ENCODE assay signal across 31 cellular contexts in genomic region chr6:161915456-161915964, GRCh38.
DNase-seq lines count a peak whose midpoint lies in the region; TF ChIP-seq lines count a peak whose summit lies in the region.
"Had no signal": no experiment of that assay in that cellular context is flagged by ENCODE, and none has a peak within 500 bp of the region (broad histone marks: within the 10 kb centered on the region; RNA-seq: fewer than 3 reads in every experiment).

No MANE protein-coding gene starts in this region.

- no peaks in the 10 kb centered on the region for H3K79me1 ChIP-seq in trophoblast cell (ENCODE audit: low read length)

- H3K4me1 ChIP-seq in trophoblast cell (ENCODE audit: control insufficient read depth in 1 of 2, insufficient read depth in 2 of 2, low read length in 2 of 2) (no peaks in the 10 kb centered on the region), right atrium auricular region (no peaks in the 10 kb centered on the region)
- H3K4me1 ChIP-seq: BE2C, BLaER1, Caco-2 had no signal

- H3K79me2 ChIP-seq in neural cell (replicated peaks; ENCODE audit: insufficient read depth, low read length), result no peaks in the 10 kb centered on the region
- no peaks in the 10 kb centered on the region for H3K79me2 ChIP-seq in trophoblast cell (ENCODE audit: control insufficient read depth, insufficient read depth, low read length, poor library complexity)

- H3K27me3 Mint-ChIP-seq in chondrocyte (ENCODE audit: low read depth), result no peaks in the 10 kb centered on the region
- H3K27me3 Mint-ChIP-seq: B cell; CD4-positive, alpha-beta memory T cell; CD4-positive, alpha-beta T cell; CD4-positive, CD25-positive, alpha-beta regulatory T cell had no signal

- no peak overlapping the region for H4K8ac ChIP-seq in trophoblast cell (ENCODE audit: low read depth, low read length)

- H4K20me1 ChIP-seq in neural cell (ENCODE audit: insufficient read depth), result no peaks in the 10 kb centered on the region
- H4K20me1 ChIP-seq: BLaER1; BLaER1 treated with 17β-estradiol and CSF1 and Interleukin-3, amounts not matched to agents 10 nM and 100 nM had no signal

- H2BK120ac ChIP-seq in trophoblast cell (ENCODE audit: insufficient read depth, low read length, poor library complexity), result no peak overlapping the region

- no peak overlapping the region for H2AK5ac ChIP-seq in trophoblast cell (ENCODE audit: low read length)

- no peaks in the 10 kb centered on the region for H3K9me3 Mint-ChIP-seq in chondrocyte (ENCODE audit: low read depth)
- H3K9me3 Mint-ChIP-seq: CD4-positive, alpha-beta T cell; CD4-positive, CD25-positive, alpha-beta regulatory T cell; CD8-positive, alpha-beta T cell had no signal

- no peak overlapping the region for H2BK12ac ChIP-seq in trophoblast cell (ENCODE audit: low read length)

- DNase-seq in trophoblast cell (peak; percentile 71 to 88), chondrocyte (ENCODE audit: low spot score) (no peak), right atrium auricular region (ENCODE audit: low spot score) (no peak)
- DNase-seq: 8988T; ACHN; AML-193; BE2C; C1 segment of cervical spinal cord; Caco-2; Calu3; CD4-positive, alpha-beta memory T cell; CD4-positive, alpha-beta T cell; CD4-positive, CD25-positive, alpha-beta regulatory T cell; CD8-positive, alpha-beta memory T cell; CD8-positive, alpha-beta T cell; COR-L47; DMS 273 treated with DMSO at 0.1 percent for 48 hours; DMS153; DMS53; DMS79; DMS79 treated with DMSO at 0.1 percent for 48 hours; DND-41; EL had no signal

- no peak overlapping the region for H3K14ac ChIP-seq in trophoblast cell (ENCODE audit: low read length)

- H3K4me1 Mint-ChIP-seq in chondrocyte (ENCODE audit: low read depth), result peaks cover 22% of the 10 kb centered on the region
- H3K4me1 Mint-ChIP-seq: B cell; CD14-positive monocyte; CD4-positive, alpha-beta memory T cell; CD4-positive, CD25-positive, alpha-beta regulatory T cell; CD8-positive, alpha-beta memory T cell had no signal

- no peaks in the 10 kb centered on the region for H3K9me2 ChIP-seq in neural cell (ENCODE audit: insufficient read depth, low read length)

- WGBS in trophoblast cell (ENCODE audit: extremely low coverage, insufficient coverage, insufficient read length), result no CpG with 5 or more reads among the region's 4 CpGs

- H3K36me3 Mint-ChIP-seq in chondrocyte (ENCODE audit: low read depth), result no peaks in the 10 kb centered on the region
- H3K36me3 Mint-ChIP-seq: CD14-positive monocyte; CD4-positive, alpha-beta memory T cell; CD8-positive, alpha-beta memory T cell; CD8-positive, alpha-beta T cell had no signal

- H3K27ac ChIP-seq in neural cell (ENCODE audit: low read length) (peak overlapping the region; percentile 70), trophoblast cell (ENCODE audit: low read depth, low read length) (no peak overlapping the region), right atrium auricular region (no peak overlapping the region)
- H3K27ac ChIP-seq: 22Rv1; A549; BLaER1; BLaER1 treated with 17β-estradiol and CSF1 and Interleukin-3, amounts not matched to agents 10 nM and 100 nM; C4-2B had no signal

- TF ChIP-seq RAD21 in neural cell (conservative IDR thresholded peaks at IDR 0.05), result peak; percentile 30

- H3K4me3 ChIP-seq in neural cell (ENCODE audit: low read length), result no peak overlapping the region
- H3K4me3 ChIP-seq in trophoblast cell (ENCODE audit: low read depth, low read length), result no peak overlapping the region
- no peak overlapping the region for H3K4me3 ChIP-seq in right atrium auricular region
- H3K4me3 ChIP-seq: A549; BLaER1; BLaER1 treated with 17β-estradiol and CSF1 and Interleukin-3, amounts not matched to agents 10 nM and 100 nM had no signal

- H3K27me3 ChIP-seq in neural cell (ENCODE audit: insufficient read depth, low read depth, low read length), result no peaks in the 10 kb centered on the region
- H3K27me3 ChIP-seq in trophoblast cell (ENCODE audit: insufficient read depth, low read length), result no peaks in the 10 kb centered on the region
- no peaks in the 10 kb centered on the region for H3K27me3 ChIP-seq in right atrium auricular region
- H3K27me3 ChIP-seq: BE2C; BLaER1; BLaER1 treated with 17β-estradiol and CSF1 and Interleukin-3, amounts not matched to agents 10 nM and 100 nM had no signal

- no peaks in the 10 kb centered on the region for H3F3A ChIP-seq in neural cell (ENCODE audit: insufficient read depth, low read length, poor library complexity, severe bottlenecking)

- TF ChIP-seq EP300 in neural cell (conservative IDR thresholded peaks at IDR 0.05; ENCODE audit: poor library complexity, severe bottlenecking), result peak; percentile 98

- H4K91ac ChIP-seq in trophoblast cell (ENCODE audit: low read depth, low read length), result no peak overlapping the region

- H3K27ac Mint-ChIP-seq in chondrocyte (ENCODE audit: unreplicated experiment), result no peak overlapping the region
- H3K27ac Mint-ChIP-seq: B cell; CD14-positive monocyte; CD4-positive, alpha-beta memory T cell; CD4-positive, alpha-beta T cell; CD4-positive, CD25-positive, alpha-beta regulatory T cell; CD8-positive, alpha-beta memory T cell; CD8-positive, alpha-beta T cell had no signal

- H3K23ac ChIP-seq in trophoblast cell (ENCODE audit: low read length), result no peak overlapping the region

- H3K18ac ChIP-seq in trophoblast cell (ENCODE audit: low read length), result no peak overlapping the region

- H3K36me3 ChIP-seq in neural cell (ENCODE audit: insufficient read depth, low read length) (no peaks in the 10 kb centered on the region), trophoblast cell (ENCODE audit: control insufficient read depth in 1 of 2, insufficient read depth in 2 of 2, low read length in 2 of 2) (no peaks in the 10 kb centered on the region), right atrium auricular region (no peaks in the 10 kb centered on the region)
- H3K36me3 ChIP-seq: BE2C; BLaER1; BLaER1 treated with 17β-estradiol and CSF1 and Interleukin-3, amounts not matched to agents 10 nM and 100 nM had no signal

- no peak for TF ChIP-seq CTCF in neural cell (IDR thresholded peaks at IDR 0.05; ENCODE audit: poor library complexity, severe bottlenecking)
- TF ChIP-seq CTCF in chondrocyte (IDR thresholded peaks at IDR 0.05), result no peak
- no peak for TF ChIP-seq CTCF in right atrium auricular region (IDR thresholded peaks at IDR 0.05)

- H3K9me3 ChIP-seq in neural cell (ENCODE audit: low read length) (no peaks in the 10 kb centered on the region), trophoblast cell (ENCODE audit: insufficient read depth, low read depth, low read length) (no peaks in the 10 kb centered on the region), right atrium auricular region (no peaks in the 10 kb centered on the region)
- H3K9me3 ChIP-seq: A549, BE2C, BLaER1, Caco-2 had no signal

- H2BK5ac ChIP-seq in trophoblast cell (ENCODE audit: low read depth, low read length, poor library complexity), result no peak overlapping the region

- no peak overlapping the region for H3K4ac ChIP-seq in trophoblast cell (ENCODE audit: low read depth, low read length)

- H3K9ac ChIP-seq in neural cell (ENCODE audit: low read length) (no peak overlapping the region), trophoblast cell (ENCODE audit: low read length) (no peak overlapping the region)
- H3K9ac ChIP-seq: BLaER1; BLaER1 treated with 17β-estradiol and CSF1 and Interleukin-3, amounts not matched to agents 10 nM and 100 nM had no signal

- H2AFZ ChIP-seq in neural cell (ENCODE audit: low read depth, low read length) (no peak overlapping the region), trophoblast cell (ENCODE audit: insufficient read depth, low read length, poor library complexity) (no peak overlapping the region)

- no peak overlapping the region for H3K4me2 ChIP-seq in neural cell (ENCODE audit: low read length)
- no peak overlapping the region for H3K4me2 ChIP-seq in trophoblast cell (ENCODE audit: low read length)
- H3K4me2 ChIP-seq: A549; BLaER1; BLaER1 treated with 17β-estradiol and CSF1 and Interleukin-3, amounts not matched to agents 10 nM and 100 nM had no signal

- no peak overlapping the region for H4K12ac ChIP-seq in trophoblast cell (ENCODE audit: low read depth, low read length)

- H3K4me3 Mint-ChIP-seq in chondrocyte (ENCODE audit: unreplicated experiment), result no peak overlapping the region
- H3K4me3 Mint-ChIP-seq: B cell; CD14-positive monocyte; CD4-positive, alpha-beta memory T cell; CD4-positive, alpha-beta T cell; CD4-positive, CD25-positive, alpha-beta regulatory T cell; CD8-positive, alpha-beta memory T cell; CD8-positive, alpha-beta T cell had no signal

TF ChIP-seq in neural cell, 6 proteins besides CTCF, POLR2A, EP300 and RAD21:
- TF ChIP-seq MXI1 (conservative IDR thresholded peaks at IDR 0.05; ENCODE audit: poor library complexity, severe bottlenecking) (no peak), POLR2AphosphoS5 (IDR thresholded peaks at IDR 0.05) (peak; percentile 92), SMC3 (conservative IDR thresholded peaks at IDR 0.05; ENCODE audit: poor library complexity) (peak; percentile 34), REST (IDR thresholded peaks at IDR 0.05; ENCODE audit: borderline replicate concordance) (peak; percentile 100), TAF1 (IDR thresholded peaks at IDR 0.05; ENCODE audit: low read depth) (no peak), EZH2 (IDR thresholded peaks at IDR 0.05; ENCODE audit: borderline replicate concordance, insufficient read depth, low read length, poor library complexity, severe bottlenecking) (no peak)

Comparison
In these comparisons a context has a peak if more than half of its experiments do, and no peak if none do; other contexts are left out.
1. DNase-seq: peak in trophoblast cell (2 of 2); none in chondrocyte (single experiment) and right atrium auricular region (single experiment).